15 cellular contexts compared by ENCODE assay signal in genomic region chr11:1688336-1688947, GRCh38. TPM values are rescaled to one million over a fixed set of nuclear protein-coding genes. Genes with fewer than 3 reads are reported as not detected.
"Had no signal": no experiment of that assay in that cellular context is flagged by ENCODE, and none has a peak within 500 bp of the region (broad histone marks: within the 10 kb centered on the region; RNA-seq: fewer than 3 reads in every experiment).

No MANE protein-coding gene starts in this region.

RNA-seq across cellular contexts. Expression of gene KRTAP5-6, which starts 8.6 kb away (rescaled TPM):
- total RNA-seq: activated CD4-positive, alpha-beta memory T cell treated with anti-CD3 and anti-CD28 coated beads for 36 hours; activated CD8-positive, alpha-beta memory T cell treated with anti-CD3 and anti-CD28 coated beads, Interleukin-2, amount 10 ng/mL, durations not matched to agents 7 days and 5 days; activated T-helper 2 cell treated with anti-CD3 and anti-CD28 coated beads, Interferon-gamma antibody, Interleukin-2, Interleukin-4, amounts not matched to agents 10 μg/mL and 5 μg/mL and 100 μg/mL, durations not matched to agents 14 hours and 24 hours and 36 hours; astrocyte; body of pancreas; breast epithelium; MCF 10A; OCI-LY7; PC-9; Right ventricle myocardium inferior; SK-MEL-5; T-cell; T-helper 17 cell had no signal
- polyA plus RNA-seq: adrenal gland had no signal

RNA-seq across cellular contexts. Expression of gene KRTAP5-5, which starts 58.9 kb away (rescaled TPM):
- total RNA-seq: activated CD4-positive, alpha-beta memory T cell treated with anti-CD3 and anti-CD28 coated beads for 36 hours; activated CD8-positive, alpha-beta memory T cell treated with anti-CD3 and anti-CD28 coated beads, Interleukin-2, amount 10 ng/mL, durations not matched to agents 7 days and 5 days; activated T-helper 2 cell treated with anti-CD3 and anti-CD28 coated beads, Interferon-gamma antibody, Interleukin-2, Interleukin-4, amounts not matched to agents 10 μg/mL and 5 μg/mL and 100 μg/mL, durations not matched to agents 14 hours and 24 hours and 36 hours; adrenal gland; astrocyte; body of pancreas; breast epithelium; MCF 10A; OCI-LY7; PC-9; Right ventricle myocardium inferior; SK-MEL-5; T-cell; T-helper 17 cell; WTC11 had no signal
- polyA plus RNA-seq: adrenal gland had no signal
